In genomic region chr10:130843051-130843653, GRCh38 we compare ENCODE assay signal across 34 cellular contexts.
"Had no signal": no experiment of that assay in that cellular context is flagged by ENCODE, and none has a peak within 500 bp of the region (broad histone marks: within the 10 kb centered on the region; RNA-seq: fewer than 3 reads in every experiment).

No MANE protein-coding gene starts in this region.

- H3K27me3 Mint-ChIP-seq: activated CD4-positive, alpha-beta memory T cell treated with anti-CD3 and anti-CD28 coated beads, Interleukin-2, amount 10 ng/mL, durations not matched to agents 7 days and 5 days; activated CD4-positive, alpha-beta T cell treated with anti-CD3 and anti-CD28 coated beads, Interleukin-2, amount 10 ng/mL, durations not matched to agents 7 days and 5 days; activated CD8-positive, alpha-beta memory T cell treated with anti-CD3 and anti-CD28 coated beads, Interleukin-2, amount 10 ng/mL, durations not matched to agents 7 days and 5 days; activated naive CD4-positive, alpha-beta T cell treated with anti-CD3 and anti-CD28 coated beads, Interleukin-2, amount 10 ng/mL, durations not matched to agents 7 days and 5 days; activated naive CD4-positive, alpha-beta T cell treated with anti-CD3 and anti-CD28 coated beads, Interleukin-2, amount 50 U/mL, for 24 hours; activated naive CD8-positive, alpha-beta T cell treated with anti-CD3 and anti-CD28 coated beads, Interleukin-2, amount 10 ng/mL, durations not matched to agents 7 days and 5 days; activated T-cell treated with anti-CD3 and anti-CD28 coated beads, Interleukin-2, amount 50 U/mL, for 24 hours had no signal

- ATAC-seq: activated CD8-positive, alpha-beta memory T cell treated with anti-CD3 and anti-CD28 coated beads, Interleukin-2, amount 10 ng/mL, durations not matched to agents 7 days and 5 days; activated CD8-positive, alpha-beta T cell treated with anti-CD3 and anti-CD28 coated beads, Interleukin-2, amount 10 ng/mL, durations not matched to agents 7 days and 5 days; activated naive CD8-positive, alpha-beta T cell treated with anti-CD3 and anti-CD28 coated beads, Interleukin-2, amount 50 U/mL, for 24 hours; body of pancreas; WTC11 had no signal

- H3K4me1 Mint-ChIP-seq: activated CD4-positive, alpha-beta memory T cell treated with anti-CD3 and anti-CD28 coated beads, Interleukin-2, amount 10 ng/mL, durations not matched to agents 7 days and 5 days; activated CD4-positive, alpha-beta T cell treated with anti-CD3 and anti-CD28 coated beads, Interleukin-2, amount 10 ng/mL, durations not matched to agents 7 days and 5 days; activated CD8-positive, alpha-beta memory T cell treated with anti-CD3 and anti-CD28 coated beads, Interleukin-2, amount 10 ng/mL, durations not matched to agents 7 days and 5 days; activated naive CD4-positive, alpha-beta T cell treated with anti-CD3 and anti-CD28 coated beads, Interleukin-2, amount 10 ng/mL, durations not matched to agents 7 days and 5 days; activated naive CD4-positive, alpha-beta T cell treated with anti-CD3 and anti-CD28 coated beads, Interleukin-2, amount 50 U/mL, for 24 hours; activated naive CD8-positive, alpha-beta T cell treated with anti-CD3 and anti-CD28 coated beads, Interleukin-2, amount 10 ng/mL, durations not matched to agents 7 days and 5 days; activated naive CD8-positive, alpha-beta T cell treated with anti-CD3 and anti-CD28 coated beads, Interleukin-2, amount 50 U/mL, for 24 hours had no signal

- DNase-seq: activated CD4-positive, alpha-beta memory T cell treated with anti-CD3 and anti-CD28 coated beads, Interleukin-2, amount 10 ng/mL, durations not matched to agents 7 days and 5 days; activated CD4-positive, alpha-beta T cell treated with anti-CD3 and anti-CD28 coated beads for 4 hours; activated CD4-positive, alpha-beta T cell treated with anti-CD3 and anti-CD28 coated beads, Interleukin-2, amount 10 ng/mL, durations not matched to agents 7 days and 5 days; activated CD4-positive, alpha-beta T cell treated with anti-CD3 and anti-CD28 coated beads, Interleukin-2, amount 50 U/mL, for 48 hours; activated CD4-positive, CD25-positive, alpha-beta regulatory T cell; activated CD8-positive, alpha-beta memory T cell treated with anti-CD3 and anti-CD28 coated beads for 24 hours; activated CD8-positive, alpha-beta memory T cell treated with anti-CD3 and anti-CD28 coated beads, Interleukin-2, amount 10 ng/mL, durations not matched to agents 7 days and 5 days; activated CD8-positive, alpha-beta memory T cell treated with anti-CD3 and anti-CD28 coated beads, Interleukin-2, amount 50 U/mL, for 48 hours; activated CD8-positive, alpha-beta T cell treated with anti-CD3 and anti-CD28 coated beads, Interleukin-2, amount 10 ng/mL, durations not matched to agents 7 days and 5 days; activated effector memory CD4-positive, alpha-beta T cell treated with Interleukin-2 at 50 U/mL for 16 hours; activated gamma-delta T cell; activated naive CD4-positive, alpha-beta T cell treated with anti-CD3 and anti-CD28 coated beads, Interleukin-2, amount 10 ng/mL, durations not matched to agents 7 days and 5 days; activated naive CD4-positive, alpha-beta T cell treated with Interleukin-2 at 50 U/mL for 16 hours; activated naive CD8-positive, alpha-beta T cell treated with anti-CD3 and anti-CD28 coated beads, Interleukin-2, amount 10 ng/mL, durations not matched to agents 7 days and 5 days; activated naive CD8-positive, alpha-beta T cell treated with anti-CD3 and anti-CD28 coated beads, Interleukin-2, amount 50 U/mL, for 24 hours; activated T-cell treated with anti-CD3 and anti-CD28 coated beads, Interleukin-2, amount 50 U/mL, for 24 hours; activated T-cell treated with anti-CD3 and anti-CD28 coated beads, Interleukin-2, amount 50 U/mL, for 48 hours; amygdala; anterior cingulate cortex; body of pancreas; brain microvascular endothelial cell; central memory CD4-positive, alpha-beta T cell; SW 1271; T-helper 1 cell; T-helper 2 cell; T-helper 9 cell; WERI-Rb-1 had no signal

- H3K36me3 ChIP-seq: brain microvascular endothelial cell, breast epithelium, WERI-Rb-1 had no signal

- H3K4me1 ChIP-seq: body of pancreas, breast epithelium had no signal

- H3K27ac Mint-ChIP-seq: activated CD4-positive, alpha-beta memory T cell treated with anti-CD3 and anti-CD28 coated beads, Interleukin-2, amount 10 ng/mL, durations not matched to agents 7 days and 5 days; activated CD4-positive, alpha-beta T cell treated with anti-CD3 and anti-CD28 coated beads, Interleukin-2, amount 10 ng/mL, durations not matched to agents 7 days and 5 days; activated CD8-positive, alpha-beta memory T cell treated with anti-CD3 and anti-CD28 coated beads, Interleukin-2, amount 10 ng/mL, durations not matched to agents 7 days and 5 days; activated CD8-positive, alpha-beta T cell treated with anti-CD3 and anti-CD28 coated beads, Interleukin-2, amount 10 ng/mL, durations not matched to agents 7 days and 5 days; activated naive CD4-positive, alpha-beta T cell treated with anti-CD3 and anti-CD28 coated beads, Interleukin-2, amount 10 ng/mL, durations not matched to agents 7 days and 5 days; activated naive CD4-positive, alpha-beta T cell treated with anti-CD3 and anti-CD28 coated beads, Interleukin-2, amount 50 U/mL, for 24 hours; activated naive CD8-positive, alpha-beta T cell; activated naive CD8-positive, alpha-beta T cell treated with anti-CD3 and anti-CD28 coated beads, Interleukin-2, amount 10 ng/mL, durations not matched to agents 7 days and 5 days; activated naive CD8-positive, alpha-beta T cell treated with anti-CD3 and anti-CD28 coated beads, Interleukin-2, amount 50 U/mL, for 24 hours; activated T-cell treated with anti-CD3 and anti-CD28 coated beads, Interleukin-2, amount 50 U/mL, for 24 hours; activated T-helper 2 cell treated with anti-CD3 and anti-CD28 coated beads, Interferon-gamma antibody, Interleukin-2, Interleukin-4, amounts not matched to agents 10 μg/mL and 5 μg/mL and 100 μg/mL, durations not matched to agents 14 hours and 24 hours and 36 hours; T-helper 1 cell treated with Interleukin-12 subunit alpha and Interleukin-12 subunit beta and Interleukin-4 antibody, amounts not matched to agents 30 μg/mL and 1 μg/mL, for 36 hours; T-helper 2 cell treated with Interferon-gamma antibody and Interleukin-4, amounts not matched to agents 5 μg/mL and 100 μg/mL, for 36 hours; WTC11 had no signal

- H3K9me3 Mint-ChIP-seq: activated CD4-positive, alpha-beta T cell treated with anti-CD3 and anti-CD28 coated beads, Interleukin-2, amount 10 ng/mL, durations not matched to agents 7 days and 5 days; activated naive CD4-positive, alpha-beta T cell treated with anti-CD3 and anti-CD28 coated beads, Interleukin-2, amount 10 ng/mL, durations not matched to agents 7 days and 5 days; activated naive CD4-positive, alpha-beta T cell treated with anti-CD3 and anti-CD28 coated beads, Interleukin-2, amount 50 U/mL, for 24 hours; activated naive CD8-positive, alpha-beta T cell treated with anti-CD3 and anti-CD28 coated beads, Interleukin-2, amount 10 ng/mL, durations not matched to agents 7 days and 5 days; activated naive CD8-positive, alpha-beta T cell treated with anti-CD3 and anti-CD28 coated beads, Interleukin-2, amount 50 U/mL, for 24 hours; activated T-cell treated with anti-CD3 and anti-CD28 coated beads, Interleukin-2, amount 50 U/mL, for 24 hours; activated T-helper 2 cell treated with anti-CD3 and anti-CD28 coated beads, Interferon-gamma antibody, Interleukin-2, Interleukin-4, amounts not matched to agents 10 μg/mL and 5 μg/mL and 100 μg/mL, durations not matched to agents 14 hours and 24 hours and 36 hours; T-helper 1 cell treated with Interleukin-12 subunit alpha and Interleukin-12 subunit beta and Interleukin-4 antibody, amounts not matched to agents 30 μg/mL and 1 μg/mL, for 36 hours; T-helper 2 cell treated with Interferon-gamma antibody and Interleukin-4, amounts not matched to agents 5 μg/mL and 100 μg/mL, for 36 hours had no signal

- H3K4me3 ChIP-seq: body of pancreas, breast epithelium had no signal

- H3K27me3 ChIP-seq: body of pancreas, brain microvascular endothelial cell, breast epithelium had no signal

- H3K4me3 Mint-ChIP-seq: activated CD4-positive, alpha-beta memory T cell treated with anti-CD3 and anti-CD28 coated beads, Interleukin-2, amount 10 ng/mL, durations not matched to agents 7 days and 5 days; activated CD4-positive, alpha-beta T cell treated with anti-CD3 and anti-CD28 coated beads, Interleukin-2, amount 10 ng/mL, durations not matched to agents 7 days and 5 days; activated CD8-positive, alpha-beta memory T cell treated with anti-CD3 and anti-CD28 coated beads, Interleukin-2, amount 10 ng/mL, durations not matched to agents 7 days and 5 days; activated CD8-positive, alpha-beta T cell treated with anti-CD3 and anti-CD28 coated beads, Interleukin-2, amount 10 ng/mL, durations not matched to agents 7 days and 5 days; activated naive CD4-positive, alpha-beta T cell treated with anti-CD3 and anti-CD28 coated beads, Interleukin-2, amount 10 ng/mL, durations not matched to agents 7 days and 5 days; activated naive CD4-positive, alpha-beta T cell treated with anti-CD3 and anti-CD28 coated beads, Interleukin-2, amount 50 U/mL, for 24 hours; activated naive CD8-positive, alpha-beta T cell; activated naive CD8-positive, alpha-beta T cell treated with anti-CD3 and anti-CD28 coated beads, Interleukin-2, amount 10 ng/mL, durations not matched to agents 7 days and 5 days; activated naive CD8-positive, alpha-beta T cell treated with anti-CD3 and anti-CD28 coated beads, Interleukin-2, amount 50 U/mL, for 24 hours; activated T-cell treated with anti-CD3 and anti-CD28 coated beads, Interleukin-2, amount 50 U/mL, for 24 hours; T-helper 1 cell treated with Interleukin-12 subunit alpha and Interleukin-12 subunit beta and Interleukin-4 antibody, amounts not matched to agents 30 μg/mL and 1 μg/mL, for 36 hours; T-helper 2 cell treated with Interferon-gamma antibody and Interleukin-4, amounts not matched to agents 5 μg/mL and 100 μg/mL, for 36 hours; WTC11 had no signal

- H3K27ac ChIP-seq: body of pancreas, brain microvascular endothelial cell, breast epithelium, WERI-Rb-1 had no signal

- H3K9me3 ChIP-seq: body of pancreas had no signal
